ENCODE assay signal across 8 cellular contexts in genomic region chr1:33433509-33434362, GRCh38. TPM values are rescaled to one million over a fixed set of nuclear protein-coding genes. Genes with fewer than 3 reads are reported as not detected.
DNase-seq lines count a peak whose midpoint lies in the region; ATAC-seq and TF ChIP-seq lines count a peak whose summit lies in the region.

No MANE protein-coding gene starts in this region.

- peak; percentile 41 for ATAC-seq in mucosa of descending colon

- DNase-seq in AG10803 (ENCODE audit: low read depth) (peak; percentile 100), LoVo (ENCODE audit: low spot score) (peak; percentile 77), breast epithelium (ENCODE audit: low spot score in 2 of 2) (peak in 1 of 2 donors; percentile 45), mucosa of descending colon (peak in 1 of 3 donors; percentile 53), T-helper 9 cell (no peak), cerebellum (ENCODE audit: low spot score) (no peak), posterior cingulate gyrus (no peak)
- no peak for DNase-seq in activated CD4-positive, alpha-beta T cell treated with anti-CD3 and anti-CD28 coated beads for 1 hour

- peak overlapping the region; percentile 6 to 72 for H3K27ac ChIP-seq in breast epithelium

- H3K4me3 ChIP-seq in AG10803 (ENCODE audit: low read length): no peak overlapping the region
- no peak overlapping the region for H3K4me3 ChIP-seq in breast epithelium
- H3K4me3 ChIP-seq in mucosa of descending colon: no peak overlapping the region

- H3K27me3 ChIP-seq in breast epithelium: no peaks in the 10 kb centered on the region

- H3K4me1 ChIP-seq in breast epithelium: no peaks in the 10 kb centered on the region
- peaks cover 5% of the 10 kb centered on the region for H3K4me1 ChIP-seq in mucosa of descending colon (ENCODE audit: low read depth)

- H3K36me3 ChIP-seq in breast epithelium (no peaks in the 10 kb centered on the region), mucosa of descending colon (ENCODE audit: low read depth) (no peaks in the 10 kb centered on the region)

- intact Hi-C loops in breast epithelium (cut with DNase I; ENCODE audit: low total_unique reads): no loop called here
- intact Hi-C loops in mucosa of descending colon (cut with DNase I, micrococcal nuclease): no loop called here
- intact Hi-C loops in posterior cingulate gyrus (cut with DNase I): loop anchor here (5.0 kb wide), 2 partner anchors 39 to 66 kb away; partner anchors contain the start of gene ZSCAN20

- TF ChIP-seq CTCF in AG10803 (conservative IDR thresholded peaks at IDR 0.05; ENCODE audit: low read length) (no peak), breast epithelium (IDR thresholded peaks at IDR 0.05) (no peak), mucosa of descending colon (IDR thresholded peaks at IDR 0.05) (no peak)

- H3K9me3 ChIP-seq in breast epithelium: no peaks in the 10 kb centered on the region
- no peaks in the 10 kb centered on the region for H3K9me3 ChIP-seq in mucosa of descending colon

- no peak for TF ChIP-seq POLR2A in breast epithelium (IDR thresholded peaks at IDR 0.05)

RNA-seq across cellular contexts. Expression of gene PHC2, which starts 2.8 kb away (rescaled TPM):
- total RNA-seq in breast epithelium (100 to 1,000 TPM; 103 to 214 (median 134) TPM), mucosa of descending colon (10 to 100 TPM; 49.5 to 99.0 (median 60.5) TPM), cerebellum (47.2 TPM)

RNA-seq across cellular contexts. Expression of gene ZSCAN20, which starts 38.7 kb away (rescaled TPM):
- total RNA-seq in breast epithelium (1 to 10 TPM; 4.2 to 7.9 (median 7.5) TPM), mucosa of descending colon (1 to 10 TPM; 4.3 to 8.8 (median 5.7) TPM), cerebellum (11.1 TPM)

Comparison
In these comparisons a context has a peak if more than half of its experiments do, and no peak if none do; other contexts are left out.
1. DNase-seq: peak in AG10803 (single experiment) and LoVo (single experiment); none in T-helper 9 cell (single experiment), activated CD4-positive, alpha-beta T cell treated with anti-CD3 and anti-CD28 coated beads for 1 hour (single experiment), cerebellum (single experiment) and posterior cingulate gyrus (0 of 10).